9 cellular contexts compared by ENCODE assay signal in genomic region chr2:201406077-201406662, GRCh38. TPM values are rescaled to one million over a fixed set of nuclear protein-coding genes. Genes with fewer than 3 reads are reported as not detected.
DNase-seq lines count a peak whose midpoint lies in the region; TF ChIP-seq lines count a peak whose summit lies in the region.
"Had no signal": no experiment of that assay in that cellular context is flagged by ENCODE, and none has a peak within 500 bp of the region (broad histone marks: within the 10 kb centered on the region; RNA-seq: fewer than 3 reads in every experiment).

No MANE protein-coding gene starts in this region.

- H3K4me1 ChIP-seq in prostate gland (replicated peaks) = no peaks in the 10 kb centered on the region

- H3K4me3 ChIP-seq in prostate gland = no peak overlapping the region

- no peak for TF ChIP-seq POLR2A in prostate gland (IDR thresholded peaks at IDR 0.05)

- peak; percentile 64 for DNase-seq in ELR (ENCODE audit: low read depth)
- peak; percentile 75 for DNase-seq in NCI-H446 treated with DMSO at 0.1 percent for 48 hours (lab: John Stamatoyannopoulos, UW)
- peak; percentile 25 for DNase-seq in epidermal melanocyte (ENCODE audit: insufficient read length, low spot score)
- DNase-seq in prostate gland (ENCODE audit: low spot score) = peak; percentile 59
- no peak for DNase-seq in iPS-NIHi11 (ENCODE audit: low spot score)
- DNase-seq in NCI-H510A treated with DMSO at 0.1 percent for 48 hours (lab: John Stamatoyannopoulos, UW) = no peak
- no peak for DNase-seq in stimulated activated CD4-positive, alpha-beta T cell treated with anti-CD3 and anti-CD28 coated beads, Interleukin-2, amount 100 ng/mL, for 24 hours
- no peak for DNase-seq in NCI-H524 treated with DMSO at 0.1 percent for 48 hours (lab: John Stamatoyannopoulos, UW)

- H3K36me3 ChIP-seq in prostate gland = no peaks in the 10 kb centered on the region

- no peaks in the 10 kb centered on the region for H3K9me3 ChIP-seq in prostate gland

- no peak for TF ChIP-seq CTCF in prostate gland (IDR thresholded peaks at IDR 0.05)

- intact Hi-C loops in prostate gland (cut with DNase I) = no loop called here

- peak overlapping the region in 1 of 2 donors; percentile 29 for H3K27ac ChIP-seq in prostate gland
- H3K27ac ChIP-seq: KMS-11 had no signal

- WGBS in prostate gland = 24% methylated on average over 3 of the region's 3 CpGs

- no peaks in the 10 kb centered on the region for H3K27me3 ChIP-seq in prostate gland (replicated peaks; ENCODE audit: insufficient read depth)

RNA-seq across cellular contexts. Expression of gene TRAK2, which starts 45.1 kb away (rescaled TPM):
- 10 to 100 TPM; 16.9 to 18.9 TPM for total RNA-seq in prostate gland

RNA-seq across cellular contexts. Expression of gene STRADB, which starts 45.4 kb away (rescaled TPM):
- total RNA-seq in prostate gland = 10 to 100 TPM; 20.4 to 29.8 TPM

RNA-seq across cellular contexts. Expression of gene FLACC1, which starts 49.0 kb away (rescaled TPM):
- total RNA-seq in prostate gland = under 1 TPM; 0.27 to 0.97 TPM

Comparison
In these comparisons a context has a peak if more than half of its experiments do, and no peak if none do; other contexts are left out.
1. DNase-seq: peak in ELR (single experiment), NCI-H446 treated with DMSO at 0.1 percent for 48 hours (single experiment), epidermal melanocyte (single experiment) and prostate gland (single experiment); none in iPS-NIHi11 (single experiment), NCI-H510A treated with DMSO at 0.1 percent for 48 hours (single experiment), stimulated activated CD4-positive, alpha-beta T cell treated with anti-CD3 and anti-CD28 coated beads, Interleukin-2, amount 100 ng/mL, for 24 hours (0 of 2) and NCI-H524 treated with DMSO at 0.1 percent for 48 hours (single experiment).